10 cellular contexts compared by ENCODE assay signal in the genomic region with DNA sequence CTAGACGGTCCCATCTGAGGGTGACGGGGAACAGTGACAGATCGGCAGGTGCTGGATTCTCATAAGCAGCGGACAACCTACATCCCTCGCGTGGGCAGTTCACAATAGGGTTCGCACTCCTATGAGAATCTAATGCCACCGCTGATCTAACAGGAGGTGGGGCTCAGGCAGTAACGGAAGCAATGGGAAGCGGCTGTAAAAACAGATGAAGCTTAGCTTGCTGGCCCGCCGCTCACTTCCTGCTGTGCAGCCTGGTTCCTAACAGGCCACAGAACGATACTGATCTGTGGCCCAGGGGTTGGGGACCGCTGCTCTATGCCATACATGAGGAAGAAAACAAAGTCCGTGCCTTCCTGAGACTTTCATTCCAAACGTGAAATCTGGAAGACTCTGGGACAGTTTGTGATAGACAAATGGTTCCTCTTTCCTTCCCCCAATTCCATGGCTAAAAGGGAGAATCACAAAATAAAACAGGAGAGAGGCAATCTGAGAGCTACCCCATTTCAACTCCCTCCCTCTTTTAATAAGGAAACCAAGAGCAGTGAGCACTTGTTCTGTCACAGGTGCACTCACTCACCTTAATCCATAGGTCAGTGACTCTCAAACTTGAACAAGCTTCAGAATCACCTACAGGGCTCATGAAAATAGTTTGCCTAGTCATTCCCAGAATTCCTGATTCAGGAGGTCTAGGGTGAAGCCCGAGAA. TPM values are rescaled to one million over a fixed set of nuclear protein-coding genes. Genes with fewer than 3 reads are reported as not detected.
A peak's percentile ranks its signal among the peaks of the same experiment; 100 is the strongest.
DNase-seq lines count a peak whose midpoint lies in the region; ATAC-seq and TF ChIP-seq lines count a peak whose summit lies in the region.
"Had no signal": no experiment of that assay in that cellular context is flagged by ENCODE, and none has a peak within 500 bp of the region (broad histone marks: within the 10 kb centered on the region; RNA-seq: fewer than 3 reads in every experiment).

No MANE protein-coding gene starts in this region.

- no peak overlapping the region for H3K4me2 ChIP-seq in hepatocyte

- DNase-seq in activated CD4-positive, alpha-beta T cell treated with anti-CD3 and anti-CD28 coated beads, Interleukin-2, amount 50 U/mL, for 4 hours: peak; percentile 18 to 19
- peak in 2 of 3 experiments; percentile 7 to 17 for DNase-seq in stimulated activated CD4-positive, alpha-beta T cell treated with anti-CD3 and anti-CD28 coated beads, TNF-alpha, amount 100 ng/mL, for 4 hours (ENCODE audit: low read depth in 3 of 3)
- no peak for DNase-seq in hepatocyte (ENCODE audit: low spot score)
- no peak for DNase-seq in A172 (ENCODE audit: low spot score)

- POLR2A ChIA-PET in HEK293 (lab: Yijun Ruan, JAX): no interaction called here

- no peaks in the 10 kb centered on the region for H3K27me3 ChIP-seq in hepatocyte

- H3K27ac ChIP-seq in HEK293 (ENCODE audit: extremely low read depth, low read depth, low read length) (no peak overlapping the region), hepatocyte (no peak overlapping the region)

- H3K9me2 ChIP-seq in hepatocyte (replicated peaks; ENCODE audit: insufficient read depth): no peaks in the 10 kb centered on the region

- CTCF ChIA-PET in HEK293 (lab: Yijun Ruan, JAX): interaction anchor here (0.9 to 1.4 kb wide), 3 partner anchors 174 to 717 kb away, joined by 3 to 5 read pairs (median 5); no protein-coding TSS in a partner anchor

- H3K4me1 ChIP-seq in HEK293 (ENCODE audit: control insufficient read depth, insufficient read depth, low read length): peaks cover 8% of the 10 kb centered on the region
- peaks cover 5% of the 10 kb centered on the region for H3K4me1 ChIP-seq in hepatocyte (ENCODE audit: insufficient read depth)

- no peak overlapping the region for H2AFZ ChIP-seq in hepatocyte

- no peaks in the 10 kb centered on the region for H4K20me1 ChIP-seq in hepatocyte (ENCODE audit: insufficient read depth, poor library complexity, severe bottlenecking)

- TF ChIP-seq CTCF in HEK293 (tag by site-specific recombination; IDR thresholded peaks at IDR 0.05): no peak
- no peak for TF ChIP-seq CTCF in hepatocyte (IDR thresholded peaks at IDR 0.05; ENCODE audit: poor library complexity)

- peaks cover 7 to 35% of the 10 kb centered on the region in 2 experiments; a peak in 2 of 3 replicates for H3K36me3 ChIP-seq in HEK293 (ENCODE audit: control insufficient read depth in 2 of 2, insufficient read depth in 1 of 2, low read length in 2 of 2)
- no peaks in the 10 kb centered on the region for H3K36me3 ChIP-seq in hepatocyte (replicated peaks; ENCODE audit: insufficient read depth, low read depth)

- no peaks in the 10 kb centered on the region for H3K9me3 ChIP-seq in HEK293 (ENCODE audit: control insufficient read depth, insufficient read depth, low read depth, low read length)
- H3K9me3 ChIP-seq in hepatocyte (ENCODE audit: low read depth): no peaks in the 10 kb centered on the region

- ATAC-seq in esophagus mucosa: peak; percentile 56
- no peak for ATAC-seq in HG03439 (IDR thresholded peaks at IDR 0.05; ENCODE audit: unreplicated experiment)
- ATAC-seq in HG03108 (IDR thresholded peaks at IDR 0.05; ENCODE audit: unreplicated experiment): no peak
- ATAC-seq: GM12878 had no signal

- H3K79me2 ChIP-seq in hepatocyte: peaks cover 6% of the 10 kb centered on the region

- WGBS in hepatocyte (ENCODE audit: low lambda C conversion rate, missing lambda C conversion rate): 95% methylated on average over 17 of the region's 17 CpGs

- no peak overlapping the region for H3K4me3 ChIP-seq in HEK293 (ENCODE audit: low read depth, low read length)
- no peak overlapping the region for H3K4me3 ChIP-seq in hepatocyte
- H3K4me3 ChIP-seq: GM12878 had no signal

TF ChIP-seq in HEK293, 187 proteins besides CTCF, POLR2A, EP300 and RAD21:
- no peak for TF ChIP-seq ZBTB20 (tag by site-specific recombination; IDR thresholded peaks at IDR 0.05)
- TF ChIP-seq ZNF433 (tag by site-specific recombination; IDR thresholded peaks at IDR 0.05; ENCODE audit: low read depth): no peak
- TF ChIP-seq ZIC2 (tag by site-specific recombination; IDR thresholded peaks at IDR 0.05): peak; percentile 56
- TF ChIP-seq ZNF10 (tag by site-specific recombination; IDR thresholded peaks at IDR 0.05): no peak
- no peak for TF ChIP-seq KLF17 (tag by site-specific recombination; IDR thresholded peaks at IDR 0.05)
- TF ChIP-seq SALL2 (tag by site-specific recombination; IDR thresholded peaks at IDR 0.05; ENCODE audit: borderline replicate concordance): no peak
- TF ChIP-seq ZBTB1 (tag by site-specific recombination; IDR thresholded peaks at IDR 0.05): no peak
- TF ChIP-seq GLI2 (tag by site-specific recombination; IDR thresholded peaks at IDR 0.05; ENCODE audit: borderline replicate concordance, low read depth): no peak
- TF ChIP-seq ZNF645 (tag by site-specific recombination; IDR thresholded peaks at IDR 0.05): no peak
- 0 out of 2 replicates have a peak, but pooled peaks have one; percentile 21 for TF ChIP-seq ZNF600 (tag by site-specific recombination; IDR thresholded peaks at IDR 0.05)
- no peak for TF ChIP-seq SP3 (tag by site-specific recombination; IDR thresholded peaks at IDR 0.05)
- TF ChIP-seq ZNF37A (tag by site-specific recombination; IDR thresholded peaks at IDR 0.05): no peak
- no peak for TF ChIP-seq ZNF658 (tag by site-specific recombination; IDR thresholded peaks at IDR 0.05)
- TF ChIP-seq ZNF558 (tag by site-specific recombination; IDR thresholded peaks at IDR 0.05): no peak
- TF ChIP-seq, protein P1, sequence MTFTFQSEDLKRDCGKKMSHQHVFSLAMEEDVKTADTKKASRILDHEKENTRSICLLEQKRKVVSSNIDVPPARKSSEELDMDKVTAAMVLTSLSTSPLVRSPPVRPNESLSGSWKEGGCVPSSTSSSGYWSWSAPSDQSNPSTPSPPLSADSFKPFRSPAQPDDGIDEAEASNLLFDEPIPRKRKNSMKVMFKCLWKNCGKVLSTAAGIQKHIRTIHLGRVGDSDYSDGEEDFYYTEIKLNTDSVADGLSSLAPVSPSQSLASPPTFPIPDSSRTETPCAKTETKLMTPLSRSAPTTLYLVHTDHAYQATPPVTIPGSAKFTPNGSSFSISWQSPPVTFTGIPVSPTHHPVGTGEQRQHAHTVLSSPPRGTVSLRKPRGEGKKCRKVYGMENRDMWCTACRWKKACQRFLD (tag by site-specific recombination; IDR thresholded peaks at IDR 0.05): no peak
- TF ChIP-seq ZNF514 (tag by site-specific recombination; IDR thresholded peaks at IDR 0.05): no peak
- TF ChIP-seq ZNF350 (tag by site-specific recombination; IDR thresholded peaks at IDR 0.05): no peak
- TF ChIP-seq ZSCAN16 (tag by site-specific recombination; IDR thresholded peaks at IDR 0.05): no peak
- TF ChIP-seq ZNF529 (tag by site-specific recombination; IDR thresholded peaks at IDR 0.05; ENCODE audit: insufficient replicate concordance): no peak
- TF ChIP-seq ZNF221 (tag by site-specific recombination; IDR thresholded peaks at IDR 0.05; ENCODE audit: borderline replicate concordance): no peak
- TF ChIP-seq ZNF549 (tag by site-specific recombination; IDR thresholded peaks at IDR 0.05): 0 out of 2 replicates have a peak, but pooled peaks have one; percentile 39
- TF ChIP-seq GFI1B (tag by site-specific recombination; IDR thresholded peaks at IDR 0.05): no peak
- TF ChIP-seq, protein P2, sequence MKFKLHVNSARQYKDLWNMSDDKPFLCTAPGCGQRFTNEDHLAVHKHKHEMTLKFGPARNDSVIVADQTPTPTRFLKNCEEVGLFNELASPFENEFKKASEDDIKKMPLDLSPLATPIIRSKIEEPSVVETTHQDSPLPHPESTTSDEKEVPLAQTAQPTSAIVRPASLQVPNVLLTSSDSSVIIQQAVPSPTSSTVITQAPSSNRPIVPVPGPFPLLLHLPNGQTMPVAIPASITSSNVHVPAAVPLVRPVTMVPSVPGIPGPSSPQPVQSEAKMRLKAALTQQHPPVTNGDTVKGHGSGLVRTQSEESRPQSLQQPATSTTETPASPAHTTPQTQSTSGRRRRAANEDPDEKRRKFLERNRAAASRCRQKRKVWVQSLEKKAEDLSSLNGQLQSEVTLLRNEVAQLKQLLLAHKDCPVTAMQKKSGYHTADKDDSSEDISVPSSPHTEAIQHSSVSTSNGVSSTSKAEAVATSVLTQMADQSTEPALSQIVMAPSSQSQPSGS (tag by site-specific recombination; IDR thresholded peaks at IDR 0.05; ENCODE audit: low read depth): no peak

RNA-seq across cellular contexts. Expression of gene PDCL, which starts 12.1 kb away (rescaled TPM):
- total RNA-seq in esophagus mucosa: 8.6 TPM
- 24.8 and 28.1 TPM in 2 replicates for total RNA-seq in hepatocyte
- polyA plus RNA-seq in hepatocyte: 11.8 and 16.1 TPM in 2 replicates
- 51.6 and 54.3 TPM in 2 replicates for total RNA-seq in A172 (2014; rRNA removed; shearing (Covaris generic))

RNA-seq across cellular contexts. Expression of gene OR1K1, which starts 16.4 kb away (rescaled TPM):
- total RNA-seq in esophagus mucosa (not detected), hepatocyte (not detected in 2 replicates)
- not detected in 2 replicates for polyA plus RNA-seq in hepatocyte
- total RNA-seq in A172 (2014; rRNA removed; shearing (Covaris generic)): not detected in 2 replicates
- total RNA-seq: GM12878, NCI-H460 had no signal
- polyA plus RNA-seq: GM12878 had no signal

RNA-seq across cellular contexts. Expression of gene OR5C1, which starts 27.6 kb away (rescaled TPM):
- total RNA-seq in esophagus mucosa (not detected), hepatocyte (not detected in 2 replicates)
- not detected in 2 replicates for polyA plus RNA-seq in hepatocyte
- total RNA-seq in A172 (2014; rRNA removed; shearing (Covaris generic)): not detected in 2 replicates
- total RNA-seq: GM12878, NCI-H460 had no signal
- polyA plus RNA-seq: GM12878 had no signal

Comparison
In these comparisons a context has a peak if more than half of its experiments do, and no peak if none do; other contexts are left out.
1. DNase-seq: peak in activated CD4-positive, alpha-beta T cell treated with anti-CD3 and anti-CD28 coated beads, Interleukin-2, amount 50 U/mL, for 4 hours (2 of 2) and stimulated activated CD4-positive, alpha-beta T cell treated with anti-CD3 and anti-CD28 coated beads, TNF-alpha, amount 100 ng/mL, for 4 hours (2 of 3); none in hepatocyte (single experiment) and A172 (single experiment).